8 cellular contexts compared by ENCODE assay signal in the genomic region with DNA sequence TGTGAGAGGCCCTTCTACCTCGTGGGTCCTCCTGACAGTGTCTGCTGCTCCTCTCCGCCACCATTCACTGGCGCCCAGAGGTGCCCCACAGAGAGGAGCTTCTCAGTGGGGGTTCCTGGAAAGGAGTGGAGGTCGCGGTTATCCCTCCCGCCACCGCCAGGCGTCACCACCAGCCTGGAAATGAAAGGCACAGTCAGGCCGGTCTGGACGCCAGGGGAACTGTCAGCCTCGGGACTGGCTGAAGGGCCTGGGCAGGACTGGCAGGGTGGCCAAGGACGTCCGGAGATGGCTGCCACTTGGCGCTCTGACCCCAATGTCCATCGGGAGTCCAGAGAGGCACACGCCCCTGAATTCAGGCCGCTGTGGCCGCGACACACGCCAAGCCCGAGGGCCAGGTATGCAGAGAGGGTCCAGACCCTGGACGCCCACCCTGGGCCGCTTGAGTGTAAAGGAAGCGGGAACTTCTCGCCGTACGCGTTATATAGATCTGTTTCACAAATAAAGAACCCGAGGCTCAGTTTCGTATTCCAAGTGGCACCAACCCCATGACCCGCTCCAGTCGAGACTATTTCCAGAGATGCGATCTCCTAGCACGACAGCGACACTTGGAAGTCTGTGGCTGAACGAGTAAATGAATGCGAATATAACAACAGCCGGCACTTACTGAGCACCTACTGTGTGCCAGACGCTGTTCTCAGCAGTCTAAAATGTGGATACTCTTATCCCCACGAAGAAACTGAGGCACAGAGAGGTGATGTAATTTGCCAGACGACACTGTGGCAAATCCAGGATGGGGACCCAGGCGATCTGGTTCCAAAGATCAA. TPM values are rescaled to one million over a fixed set of nuclear protein-coding genes. Genes with fewer than 3 reads are reported as not detected.
DNase-seq lines count a peak whose midpoint lies in the region; ATAC-seq, FAIRE-seq and TF ChIP-seq lines count a peak whose summit lies in the region.

No MANE protein-coding gene starts in this region.

- TF ChIP-seq EP300 in A549 (IDR thresholded peaks at IDR 0.05): no peak

- H3K27me3 ChIP-seq in right atrium auricular region: no peaks in the 10 kb centered on the region

- peak overlapping the region; percentile 79 for H3K4me2 ChIP-seq in A549

- no peaks in the 10 kb centered on the region for H3K36me3 Mint-ChIP-seq in T-helper 17 cell (ENCODE audit: low read depth)

- H3K4me1 ChIP-seq in A549 (no peaks in the 10 kb centered on the region; the same call in 2 of the 3 replicates), right atrium auricular region (peaks cover 0 to 43% of the 10 kb centered on the region in 2 donors)

- POLR2A ChIA-PET in A549 (lab: Yijun Ruan, JAX): interaction anchor here (0.6 to 1.0 kb wide), 3 partner anchors 109 to 140 kb away, joined by 3 to 10 read pairs (median 6); a partner anchor contains a TSS

- peak overlapping the region; percentile 36 for H3K4me3 Mint-ChIP-seq in T-helper 17 cell

- TF ChIP-seq POLR2A in A549 (IDR thresholded peaks at IDR 0.05; ENCODE audit: low read length): no peak

- CTCF ChIA-PET in A549 (lab: Yijun Ruan, JAX): interaction anchor here (0.6 to 40.8 kb wide), 102 partner anchors 13 to 447 kb away, joined by 3 to 2008 read pairs (median 4); a partner anchor contains a TSS

- WGBS in A549 (ENCODE audit: missing lambda C conversion rate): 2% methylated on average over 42 of the region's 42 CpGs

- peak overlapping the region; percentile 48 for H3K4me3 ChIP-seq in A549
- H3K4me3 ChIP-seq in right atrium auricular region: peak overlapping the region; percentile 13 to 50

- DNase-seq in A549 (ENCODE audit: low read depth in 1 of 2, low spot score in 1 of 2) (peak; percentile 78 to 92), GM18507 (ENCODE audit: extremely low spot score, insufficient read length, low read depth) (no peak), MV-4-11 (lab: John Stamatoyannopoulos, UW) (peak; percentile 71), T-helper 17 cell (peak; percentile 69 to 75 (median 69)), amniotic stem cell (lab: John Stamatoyannopoulos, UW) (peak; percentile 48), right atrium auricular region (ENCODE audit: low spot score) (peak; percentile 93), pulmonary artery endothelial cell (ENCODE audit: low read depth, low spot score) (peak; percentile 48), ureter (ENCODE audit: low spot score) (peak; percentile 91)

- H3K9me3 ChIP-seq in A549 (no peaks in the 10 kb centered on the region), T-helper 17 cell (ENCODE audit: control insufficient read depth, low read length, poor library complexity, severe bottlenecking) (no peaks in the 10 kb centered on the region), right atrium auricular region (no peaks in the 10 kb centered on the region)

- TF ChIP-seq CTCF in A549 (IDR thresholded peaks at IDR 0.05) (peak; percentile 97), right atrium auricular region (IDR thresholded peaks at IDR 0.05) (peak; percentile 94 to 97)

- no peak overlapping the region for H3K27ac Mint-ChIP-seq in T-helper 17 cell

- H3K27ac ChIP-seq in A549: peak overlapping the region; percentile 61 to 82; a peak in 5 of 6 replicates
- H3K27ac ChIP-seq in right atrium auricular region: peak overlapping the region; percentile 84 to 92

- ATAC-seq in A549 (peak; percentile 63 to 84), T-helper 17 cell (peak; percentile 54)

- peak; percentile 13 for FAIRE-seq in A549 (lab: Jason Lieb, UNC)
- peak; percentile 89 for FAIRE-seq in GM18507 (lab: Jason Lieb, UNC)

- H3K27me3 Mint-ChIP-seq in T-helper 17 cell: peaks cover 18% of the 10 kb centered on the region

- H3K36me3 ChIP-seq in right atrium auricular region: no peaks in the 10 kb centered on the region

- TF ChIP-seq RAD21 in A549 (conservative IDR thresholded peaks at IDR 0.05 in 1 of 2, IDR thresholded peaks at IDR 0.05 in 1 of 2): peak; percentile 99

- peaks cover 21% of the 10 kb centered on the region for H3K4me1 Mint-ChIP-seq in T-helper 17 cell

TF ChIP-seq in A549, 52 proteins besides CTCF, POLR2A, EP300 and RAD21:
- TF ChIP-seq KDM5A (IDR thresholded peaks at IDR 0.05) (no peak), POLR2AphosphoS2 (conservative IDR thresholded peaks at IDR 0.05; ENCODE audit: low read length) (no peak), HOXA7 (CRISPR knock-in tag; IDR thresholded peaks at IDR 0.05) (no peak), MYC (IDR thresholded peaks at IDR 0.05; ENCODE audit: borderline replicate concordance, low read length) (no peak), ZC3H11A (IDR thresholded peaks at IDR 0.05) (no peak), HEYL (CRISPR knock-in tag; IDR thresholded peaks at IDR 0.05) (no peak), FOSB (CRISPR knock-in tag; IDR thresholded peaks at IDR 0.05) (no peak), SMC3 (IDR thresholded peaks at IDR 0.05) (peak; percentile 95), RARB (CRISPR knock-in tag; IDR thresholded peaks at IDR 0.05) (no peak), JUN (IDR thresholded peaks at IDR 0.05) (peak in 1 of 2 experiments; percentile 46; a peak in 1 of 5 replicates), CEBPB (IDR thresholded peaks at IDR 0.05) (no peak), TP53 (CRISPR knock-in tag; IDR thresholded peaks at IDR 0.05) (no peak), BHLHE40 (IDR thresholded peaks at IDR 0.05; ENCODE audit: low read depth, low read length) (no peak), MAFK (IDR thresholded peaks at IDR 0.05; ENCODE audit: partially characterized antibody) (no peak), EHMT2 (IDR thresholded peaks at IDR 0.05; ENCODE audit: low read depth) (no peak), FOSL2 (IDR thresholded peaks at IDR 0.05) (no peak), FOSL2 (CRISPR knock-in tag; IDR thresholded peaks at IDR 0.05) (no peak)
- TF ChIP-seq, protein P1, sequence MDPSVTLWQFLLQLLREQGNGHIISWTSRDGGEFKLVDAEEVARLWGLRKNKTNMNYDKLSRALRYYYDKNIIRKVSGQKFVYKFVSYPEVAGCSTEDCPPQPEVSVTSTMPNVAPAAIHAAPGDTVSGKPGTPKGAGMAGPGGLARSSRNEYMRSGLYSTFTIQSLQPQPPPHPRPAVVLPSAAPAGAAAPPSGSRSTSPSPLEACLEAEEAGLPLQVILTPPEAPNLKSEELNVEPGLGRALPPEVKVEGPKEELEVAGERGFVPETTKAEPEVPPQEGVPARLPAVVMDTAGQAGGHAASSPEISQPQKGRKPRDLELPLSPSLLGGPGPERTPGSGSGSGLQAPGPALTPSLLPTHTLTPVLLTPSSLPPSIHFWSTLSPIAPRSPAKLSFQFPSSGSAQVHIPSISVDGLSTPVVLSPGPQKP (IDR thresholded peaks at IDR 0.05; ENCODE audit: low read depth, low read length): no peak
- TF ChIP-seq, protein P2, sequence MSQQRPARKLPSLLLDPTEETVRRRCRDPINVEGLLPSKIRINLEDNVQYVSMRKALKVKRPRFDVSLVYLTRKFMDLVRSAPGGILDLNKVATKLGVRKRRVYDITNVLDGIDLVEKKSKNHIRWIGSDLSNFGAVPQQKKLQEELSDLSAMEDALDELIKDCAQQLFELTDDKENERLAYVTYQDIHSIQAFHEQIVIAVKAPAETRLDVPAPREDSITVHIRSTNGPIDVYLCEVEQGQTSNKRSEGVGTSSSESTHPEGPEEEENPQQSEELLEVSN (IDR thresholded peaks at IDR 0.05; ENCODE audit: borderline replicate concordance, low read depth): no peak
- TF ChIP-seq, protein P3, sequence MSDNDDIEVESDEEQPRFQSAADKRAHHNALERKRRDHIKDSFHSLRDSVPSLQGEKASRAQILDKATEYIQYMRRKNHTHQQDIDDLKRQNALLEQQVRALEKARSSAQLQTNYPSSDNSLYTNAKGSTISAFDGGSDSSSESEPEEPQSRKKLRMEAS (IDR thresholded peaks at IDR 0.05): peak; percentile 69
- TF ChIP-seq, protein P4, sequence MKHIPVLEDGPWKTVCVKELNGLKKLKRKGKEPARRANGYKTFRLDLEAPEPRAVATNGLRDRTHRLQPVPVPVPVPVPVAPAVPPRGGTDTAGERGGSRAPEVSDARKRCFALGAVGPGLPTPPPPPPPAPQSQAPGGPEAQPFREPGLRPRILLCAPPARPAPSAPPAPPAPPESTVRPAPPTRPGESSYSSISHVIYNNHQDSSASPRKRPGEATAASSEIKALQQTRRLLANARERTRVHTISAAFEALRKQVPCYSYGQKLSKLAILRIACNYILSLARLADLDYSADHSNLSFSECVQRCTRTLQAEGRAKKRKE (CRISPR knock-in tag; IDR thresholded peaks at IDR 0.05; ENCODE audit: low read depth): no peak

RNA-seq across cellular contexts. Expression of a gene that starts 7.6 kb away (rescaled TPM):
- polyA plus RNA-seq in A549 (2011; rRNA removed): 0.07 and 0.12 TPM in 2 replicates
- polyA plus RNA-seq in A549 (2012; cell fraction: cytosol; rRNA removed): 0.08 and 0.12 TPM in 2 replicates
- 0.05 TPM in 2 replicates for polyA plus RNA-seq in A549 (2012; cell fraction: nucleus; rRNA removed)
- 0.17 to 0.30 TPM (median 0.20 TPM) in 3 replicates for polyA plus RNA-seq in A549 (2017; fragmentation: RNase III; extraction: RNeasy Plus Mini Kit Qiagen cat#74134 plus additional on column Dnase treatment)
- 0.08 TPM in 1 of 2 replicates, not detected in the other for polyA minus RNA-seq in A549 (2011; rRNA and poly(A)+ RNA removed)
- total RNA-seq in T-helper 17 cell: not detected
- total RNA-seq in right atrium auricular region: 1 to 10 TPM; 3.4 to 8.8 TPM
- 0.79 and 2.7 TPM in 2 replicates for total RNA-seq in pulmonary artery endothelial cell
- 9.2 TPM for total RNA-seq in ureter
